Comparison of ENCODE assay signal across 8 cellular contexts in the genomic region with DNA sequence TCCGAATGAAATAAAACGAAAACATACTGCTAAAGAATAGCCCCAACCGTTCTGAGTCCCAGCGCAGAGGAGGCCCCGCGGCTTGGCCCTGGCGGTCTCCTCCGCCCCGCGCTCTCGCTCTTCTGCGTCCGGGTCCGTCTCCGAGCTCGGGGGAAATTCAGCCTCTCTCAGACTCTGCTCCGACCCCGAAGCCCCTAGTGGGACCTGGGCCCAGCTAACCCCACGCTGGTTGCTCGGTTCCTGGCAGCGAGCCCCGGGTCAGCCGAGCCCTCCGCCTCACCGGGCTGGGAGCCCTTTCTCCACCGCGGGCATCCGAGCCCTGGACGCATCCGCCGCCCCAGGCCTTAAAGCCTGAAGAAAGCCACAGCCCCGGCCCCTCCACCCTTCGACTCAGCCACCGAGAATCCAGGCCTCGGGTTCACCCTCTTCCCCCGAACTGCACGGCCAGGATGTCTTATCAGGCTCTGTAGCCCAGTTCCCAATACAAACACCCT. TPM values are rescaled to one million over a fixed set of nuclear protein-coding genes. Genes with fewer than 3 reads are reported as not detected.
DNase-seq lines count a peak whose midpoint lies in the region; ATAC-seq and TF ChIP-seq lines count a peak whose summit lies in the region.

No MANE protein-coding gene starts in this region.

- peak overlapping the region; percentile 86 for H3K4me3 ChIP-seq in fibroblast of mammary gland (ENCODE audit: control insufficient read depth, low read depth, low read length)
- peak overlapping the region; percentile 77 for H3K4me3 ChIP-seq in psoas muscle

- 19 to 32% (median 28%) methylated on average over 33 to 37 of the region's 37 CpGs for WGBS in psoas muscle, 3 donors

- peak overlapping the region; percentile 50 for H3K27ac ChIP-seq in psoas muscle

- no peak overlapping the region for H3K27ac Mint-ChIP-seq in Calu3 (ENCODE audit: unreplicated experiment)
- no peak overlapping the region for H3K27ac Mint-ChIP-seq in T-helper 17 cell

- CTCF ChIA-PET in Calu3 (lab: Charles Lee), result no interaction called here

- H3K36me3 Mint-ChIP-seq in Calu3 (ENCODE audit: insufficient read depth, unreplicated experiment) (peaks cover 11% of the 10 kb centered on the region), T-helper 17 cell (ENCODE audit: low read depth) (peaks cover 3% of the 10 kb centered on the region)

- H3K36me3 ChIP-seq in psoas muscle (ENCODE audit: insufficient read depth in 1 of 2, low read depth in 1 of 2), result no peaks in the 10 kb centered on the region

- H3K4me1 Mint-ChIP-seq in Calu3 (ENCODE audit: low read depth, unreplicated experiment), result no peaks in the 10 kb centered on the region
- peaks cover 30% of the 10 kb centered on the region for H3K4me1 Mint-ChIP-seq in T-helper 17 cell

- peaks cover 2 to 93% (median 65%) of the 10 kb centered on the region in 3 donors for H3K27me3 ChIP-seq in psoas muscle (ENCODE audit: insufficient read depth in 3 of 3, low read length in 2 of 3)

- intact Hi-C loops in Calu3 (cut with micrococcal nuclease; ENCODE audit: unreplicated experiment) (no loop called here), psoas muscle (cut with DNase I) (loop anchor here in 1 of 2 donors (5.0 kb wide), 1 partner anchor 399 kb away; no protein-coding TSS in a partner anchor)

- ATAC-seq in T-helper 17 cell (no peak), psoas muscle (no peak), GM18867 (IDR thresholded peaks at IDR 0.05; ENCODE audit: unreplicated experiment) (no peak), GM19455 (IDR thresholded peaks at IDR 0.05; ENCODE audit: unreplicated experiment) (no peak), HG03135 (IDR thresholded peaks at IDR 0.05; ENCODE audit: unreplicated experiment) (no peak)

- H3K9me3 ChIP-seq in T-helper 17 cell (ENCODE audit: control insufficient read depth, low read length, poor library complexity, severe bottlenecking) (no peaks in the 10 kb centered on the region), psoas muscle (no peaks in the 10 kb centered on the region)

- DNase-seq in Calu3 (no peak), T-helper 17 cell (no peak), fibroblast of mammary gland (ENCODE audit: low read depth) (no peak), psoas muscle (no peak), NCI-H1694 (lab: John Stamatoyannopoulos, UW) (no peak)

- H3K4me3 Mint-ChIP-seq in Calu3 (ENCODE audit: low read depth, unreplicated experiment), result peak overlapping the region; percentile 66
- H3K4me3 Mint-ChIP-seq in T-helper 17 cell, result peak overlapping the region; percentile 72

- BruUV-seq in Calu3 (replicated peaks; lab: Mats Ljungman, UMichigan), result no TSS peak

- TF ChIP-seq CTCF in Calu3 (IDR thresholded peaks at IDR 0.05; ENCODE audit: unreplicated experiment) (no peak), fibroblast of mammary gland (conservative IDR thresholded peaks at IDR 0.05; ENCODE audit: control insufficient read depth, insufficient read depth, low read depth, low read length) (no peak), psoas muscle (IDR thresholded peaks at IDR 0.05) (no peak)

- peaks cover 33% of the 10 kb centered on the region for H3K4me1 ChIP-seq in psoas muscle

- no peaks in the 10 kb centered on the region for H3K9me3 Mint-ChIP-seq in Calu3 (ENCODE audit: low read depth, unreplicated experiment)

- H3K27me3 Mint-ChIP-seq in Calu3 (ENCODE audit: unreplicated experiment) (peaks cover 47% of the 10 kb centered on the region), T-helper 17 cell (peaks cover 50% of the 10 kb centered on the region)

RNA-seq across cellular contexts. Expression of a gene that starts 1.2 kb away (rescaled TPM):
- total RNA-seq in Calu3 (2022), result 0.14 and 0.15 TPM in 2 replicates
- under 1 TPM in 1 of 2 donors, not detected in 1; 0.50 TPM for total RNA-seq in T-helper 17 cell
- 1 to 10 TPM; 6.3 to 8.7 (median 8.7) TPM for total RNA-seq in psoas muscle
- polyA plus RNA-seq in psoas muscle, result 1 to 10 TPM; 3.5 to 5.2 (median 5.1) TPM

RNA-seq across cellular contexts. Expression of a gene that starts 51.4 kb away (rescaled TPM):
- total RNA-seq in Calu3 (2022) (not detected in 2 replicates), T-helper 17 cell (not detected), psoas muscle (under 1 TPM in 1 of 4 donors, not detected in 3; 0.22 TPM)
- not detected for polyA plus RNA-seq in psoas muscle
